ENCODE assay signal across 8 cellular contexts in genomic region chr9:74953235-74953741, GRCh38. TPM values are rescaled to one million over a fixed set of nuclear protein-coding genes. Genes with fewer than 3 reads are reported as not detected.
DNase-seq lines count a peak whose midpoint lies in the region; ATAC-seq, FAIRE-seq and TF ChIP-seq lines count a peak whose summit lies in the region.

No MANE protein-coding gene starts in this region.

- H2AFZ ChIP-seq in OCI-LY3 (ENCODE audit: low read depth, low read length) (peak overlapping the region; percentile 58), neural progenitor cell (replicated peaks) (peak overlapping the region; percentile 81)

- H3K9ac ChIP-seq in OCI-LY3 (ENCODE audit: low read length), result peak overlapping the region; percentile 99
- no peak overlapping the region for H3K9ac ChIP-seq in neural progenitor cell

- no peaks in the 10 kb centered on the region for H3K27me3 ChIP-seq in OCI-LY3 (ENCODE audit: low read depth, low read length)
- no peaks in the 10 kb centered on the region for H3K27me3 ChIP-seq in neural progenitor cell

- TF ChIP-seq CTCF in AG10803 (conservative IDR thresholded peaks at IDR 0.05; ENCODE audit: low read length) (no peak), OCI-LY3 (IDR thresholded peaks at IDR 0.05; ENCODE audit: low read depth, low read length) (no peak), neural progenitor cell (IDR thresholded peaks at IDR 0.05) (no peak)

- H3K27me3 Mint-ChIP-seq in neural progenitor cell (ENCODE audit: insufficient read depth, low read depth), result peaks cover 4% of the 10 kb centered on the region

- H3K4me3 Mint-ChIP-seq in neural progenitor cell, result peak overlapping the region; percentile 91

- H3F3A ChIP-seq in neural progenitor cell (ENCODE audit: low read depth), result peaks cover 43% of the 10 kb centered on the region

- no peaks in the 10 kb centered on the region for H3K9me3 Mint-ChIP-seq in neural progenitor cell

- H3K36me3 Mint-ChIP-seq in neural progenitor cell, result peaks cover 3% of the 10 kb centered on the region

- peak overlapping the region; percentile 87 for H3K27ac Mint-ChIP-seq in neural progenitor cell

- H3K36me3 ChIP-seq in OCI-LY3 (replicated peaks; ENCODE audit: low read depth, low read length) (no peaks in the 10 kb centered on the region), neural progenitor cell (no peaks in the 10 kb centered on the region)

- intact Hi-C loops in left colon (cut with DNase I, micrococcal nuclease), result loop anchor here in 1 of 2 donors (10.0 kb wide), 1 partner anchor 122 kb away; no protein-coding TSS in a partner anchor

- H3K4me2 ChIP-seq in OCI-LY3 (ENCODE audit: low read length), result peak overlapping the region; percentile 81
- H3K4me2 ChIP-seq in neural progenitor cell, result peak overlapping the region; percentile 81

- H3K79me2 ChIP-seq in OCI-LY3 (ENCODE audit: low read length), result peaks cover 20% of the 10 kb centered on the region
- peaks cover 10% of the 10 kb centered on the region for H3K79me2 ChIP-seq in neural progenitor cell (ENCODE audit: low read depth)

- peak; percentile 90 for DNase-seq in AG10803 (ENCODE audit: low read depth)
- peak; percentile 12 for DNase-seq in neural progenitor cell (ENCODE audit: low spot score)
- no peak for DNase-seq in left colon

- H3K4me1 Mint-ChIP-seq in neural progenitor cell, result peaks cover 25% of the 10 kb centered on the region

- H3K9me3 ChIP-seq in OCI-LY3 (ENCODE audit: insufficient read depth, low read length), result no peaks in the 10 kb centered on the region
- no peaks in the 10 kb centered on the region for H3K9me3 ChIP-seq in neural progenitor cell (ENCODE audit: low read depth)

- no peaks in the 10 kb centered on the region for H4K20me1 ChIP-seq in OCI-LY3 (ENCODE audit: insufficient read depth, low read length)
- H4K20me1 ChIP-seq in neural progenitor cell (ENCODE audit: low read depth), result peaks cover 8% of the 10 kb centered on the region

- peaks cover 12% of the 10 kb centered on the region; the same call in 1 of the 2 replicates for H3K4me1 ChIP-seq in OCI-LY3 (ENCODE audit: low read length)
- peaks cover 21% of the 10 kb centered on the region for H3K4me1 ChIP-seq in neural progenitor cell

- H3K4me3 ChIP-seq in AG10803 (ENCODE audit: low read length), result peak overlapping the region; percentile 95
- peak overlapping the region; percentile 94 for H3K4me3 ChIP-seq in OCI-LY3 (ENCODE audit: low read length)
- H3K4me3 ChIP-seq in neural progenitor cell, result peak overlapping the region; percentile 79

- ATAC-seq in GM19395 (IDR thresholded peaks at IDR 0.05; ENCODE audit: unreplicated experiment) (peak; percentile 7), GM18519 (IDR thresholded peaks at IDR 0.05; ENCODE audit: low FRiP score, unreplicated experiment) (no peak), GM21825 (IDR thresholded peaks at IDR 0.05; ENCODE audit: unreplicated experiment) (no peak), left colon (no peak)

- H3K27ac ChIP-seq in OCI-LY3 (ENCODE audit: low read length), result peak overlapping the region; percentile 81
- no peak overlapping the region for H3K27ac ChIP-seq in neural progenitor cell

- peak; percentile 89 for FAIRE-seq in endometrium (lab: Jason Lieb, UNC)

RNA-seq across cellular contexts. Expression of gene C9orf40, which starts 0.6 kb away (rescaled TPM):
- total RNA-seq in neural progenitor cell (ENCODE audit: low replicate concordance) (19.0 and 19.3 TPM in 2 replicates), left colon (10 to 100 TPM in 1 of 2 donors, 1 to 10 TPM in 1; 9.6 to 10.7 TPM)

Comparison
In these comparisons a context has a peak if more than half of its experiments do, and no peak if none do; other contexts are left out.
1. DNase-seq: peak in AG10803 (single experiment) and neural progenitor cell (single experiment); none in left colon (0 of 2).
2. Peak in every context shown above with its lines, with median percentiles within 50 percentile points of each other: H3K4me3 ChIP-seq.